Comparison of ENCODE assay signal across 35 cellular contexts in the genomic region with DNA sequence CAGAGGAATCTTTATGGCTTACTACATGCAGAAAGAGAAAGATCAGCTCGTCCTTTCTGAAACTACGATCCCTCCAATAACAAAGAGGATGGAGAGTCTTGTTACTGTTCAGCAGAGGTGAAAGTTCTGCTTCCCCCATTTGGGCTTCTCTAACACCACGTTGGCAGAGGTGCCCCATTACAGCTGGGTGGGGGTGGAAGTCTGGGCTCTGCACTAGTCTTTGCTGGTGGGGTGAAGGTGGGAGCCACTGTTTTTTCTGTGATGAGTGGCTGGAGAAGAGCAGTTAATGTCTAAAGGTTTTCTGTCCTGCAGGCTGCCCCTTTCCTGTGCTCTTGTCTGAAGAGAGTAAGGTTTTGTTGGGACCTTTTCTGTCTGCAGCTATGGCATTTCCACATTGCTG.
A peak's percentile ranks its signal among the peaks of the same experiment; 100 is the strongest.
DNase-seq lines count a peak whose midpoint lies in the region; ATAC-seq and TF ChIP-seq lines count a peak whose summit lies in the region.
"Had no signal": no experiment of that assay in that cellular context is flagged by ENCODE, and none has a peak within 500 bp of the region (broad histone marks: within the 10 kb centered on the region; RNA-seq: fewer than 3 reads in every experiment).

No MANE protein-coding gene starts in this region.

- H3K4me3 Mint-ChIP-seq in endodermal cell (no peak overlapping the region), memory B cell (no peak overlapping the region), osteocyte (ENCODE audit: unreplicated experiment) (no peak overlapping the region)
- H3K4me3 Mint-ChIP-seq: B cell; CD14-positive monocyte; CD4-positive, alpha-beta memory T cell; CD4-positive, alpha-beta T cell; CD4-positive, CD25-positive, alpha-beta regulatory T cell; CD8-positive, alpha-beta memory T cell; CD8-positive, alpha-beta T cell had no signal

- H3K27ac Mint-ChIP-seq in endodermal cell (no peak overlapping the region), memory B cell (peak overlapping the region; percentile 40), osteocyte (ENCODE audit: unreplicated experiment) (no peak overlapping the region)
- H3K27ac Mint-ChIP-seq: B cell; CD4-positive, alpha-beta memory T cell; CD4-positive, alpha-beta T cell; CD8-positive, alpha-beta memory T cell; CD8-positive, alpha-beta T cell had no signal

- H3K4me1 Mint-ChIP-seq in endodermal cell (no peaks in the 10 kb centered on the region), memory B cell (peaks cover 18% of the 10 kb centered on the region), osteocyte (ENCODE audit: unreplicated experiment) (peaks cover 3% of the 10 kb centered on the region)
- H3K4me1 Mint-ChIP-seq: CD4-positive, alpha-beta memory T cell; CD8-positive, alpha-beta memory T cell had no signal

- H3K4me1 ChIP-seq in endodermal cell (ENCODE audit: control insufficient read depth, insufficient read depth, low read length) (no peaks in the 10 kb centered on the region), esophagus muscularis mucosa (no peaks in the 10 kb centered on the region)
- H3K4me1 ChIP-seq: A549, BE2C, Caco-2 had no signal

- peak; percentile 22 for DNase-seq in endodermal cell
- DNase-seq in esophagus muscularis mucosa (ENCODE audit: extremely low spot score), result peak; percentile 50
- DNase-seq in memory B cell (ENCODE audit: low spot score in 2 of 2), result no peak
- peak; percentile 62 for DNase-seq in osteocyte (ENCODE audit: extremely low spot score, unreplicated experiment)
- DNase-seq in activated CD4-positive, alpha-beta T cell treated with anti-CD3 and anti-CD28 coated beads, Interleukin-2, amount 50 U/mL, for 1 hour, result no peak
- DNase-seq in stimulated activated CD4-positive, alpha-beta T cell treated with anti-CD3 and anti-CD28 coated beads, Interleukin-4, amount 100 ng/mL, for 1 hour, result no peak
- DNase-seq: 8988T; ACHN; AML-193; BE2C; C1 segment of cervical spinal cord; Caco-2; Calu3; CD4-positive, alpha-beta memory T cell; CD4-positive, alpha-beta T cell; CD4-positive, CD25-positive, alpha-beta regulatory T cell; CD8-positive, alpha-beta memory T cell; CD8-positive, alpha-beta T cell; COR-L47; DMS 273 treated with DMSO at 0.1 percent for 48 hours; DMS153; DMS53; DMS79; DMS79 treated with DMSO at 0.1 percent for 48 hours; DND-41; EL had no signal

- H3K36me3 ChIP-seq in endodermal cell (ENCODE audit: control insufficient read depth, insufficient read depth, low read length) (no peaks in the 10 kb centered on the region), esophagus muscularis mucosa (no peaks in the 10 kb centered on the region)
- H3K36me3 ChIP-seq: BE2C, BLaER1 had no signal

- H3K27me3 Mint-ChIP-seq in endodermal cell (ENCODE audit: insufficient read depth) (peaks cover 3% of the 10 kb centered on the region), memory B cell (no peaks in the 10 kb centered on the region), osteocyte (ENCODE audit: unreplicated experiment) (no peaks in the 10 kb centered on the region)
- H3K27me3 Mint-ChIP-seq: B cell; CD4-positive, alpha-beta T cell had no signal

- ATAC-seq in memory B cell (ENCODE audit: low read depth) (no peak), HG03442 (IDR thresholded peaks at IDR 0.05; ENCODE audit: unreplicated experiment) (no peak), GM19455 (IDR thresholded peaks at IDR 0.05; ENCODE audit: unreplicated experiment) (no peak)
- ATAC-seq: CD8-positive, alpha-beta T cell had no signal

- WGBS in endodermal cell (ENCODE audit: insufficient coverage in 1 of 2, insufficient read length in 1 of 2), 2 experiments, result 81% methylated on average over 3 of the region's 3 CpGs; no CpG with 5 or more reads in 1 of the 2 experiments
- WGBS in esophagus muscularis mucosa, result 49% methylated on average over 3 of the region's 3 CpGs

- H3K9me3 Mint-ChIP-seq in endodermal cell (peaks cover 3% of the 10 kb centered on the region), memory B cell (peaks cover 10% of the 10 kb centered on the region), osteocyte (ENCODE audit: unreplicated experiment) (peaks cover 5% of the 10 kb centered on the region)

- H3K9me3 ChIP-seq in endodermal cell (ENCODE audit: control insufficient read depth, low read length) (no peaks in the 10 kb centered on the region), esophagus muscularis mucosa (no peaks in the 10 kb centered on the region)
- H3K9me3 ChIP-seq: BE2C, Caco-2 had no signal

- no peaks in the 10 kb centered on the region for H3K36me3 Mint-ChIP-seq in endodermal cell (ENCODE audit: low read depth)
- H3K36me3 Mint-ChIP-seq in memory B cell, result peaks cover 10% of the 10 kb centered on the region
- H3K36me3 Mint-ChIP-seq in osteocyte (ENCODE audit: unreplicated experiment), result no peaks in the 10 kb centered on the region
- H3K36me3 Mint-ChIP-seq: CD4-positive, CD25-positive, alpha-beta regulatory T cell; CD8-positive, alpha-beta memory T cell; CD8-positive, alpha-beta T cell had no signal

- H3K27me3 ChIP-seq in endodermal cell (ENCODE audit: control insufficient read depth, insufficient read depth, low read length, poor library complexity, severe bottlenecking) (no peaks in the 10 kb centered on the region), esophagus muscularis mucosa (no peaks in the 10 kb centered on the region)
- H3K27me3 ChIP-seq: BE2C; BLaER1; BLaER1 treated with 17β-estradiol and CSF1 and Interleukin-3, amounts not matched to agents 10 nM and 100 nM had no signal

- intact Hi-C loops in esophagus muscularis mucosa (cut with DNase I), result no loop called here

- no peak overlapping the region for H3K27ac ChIP-seq in endodermal cell (ENCODE audit: low read depth, low read length)
- H3K27ac ChIP-seq in esophagus muscularis mucosa (replicated peaks in 1 of 4), result no peak overlapping the region
- H3K27ac ChIP-seq: 22Rv1; A549; BLaER1; BLaER1 treated with 17β-estradiol and CSF1 and Interleukin-3, amounts not matched to agents 10 nM and 100 nM; C4-2B had no signal

- TF ChIP-seq CTCF in endodermal cell (conservative IDR thresholded peaks at IDR 0.05) (no peak), esophagus muscularis mucosa (IDR thresholded peaks at IDR 0.05) (no peak), osteocyte (IDR thresholded peaks at IDR 0.05) (no peak)

- no peak for TF ChIP-seq POLR2A in esophagus muscularis mucosa (IDR thresholded peaks at IDR 0.05; ENCODE audit: low read depth)

- H3K9ac ChIP-seq in endodermal cell (ENCODE audit: extremely low read depth, low read length, poor library complexity, severe bottlenecking), result no peak overlapping the region
- H3K9ac ChIP-seq: BLaER1; BLaER1 treated with 17β-estradiol and CSF1 and Interleukin-3, amounts not matched to agents 10 nM and 100 nM had no signal

- H3K4me3 ChIP-seq in endodermal cell (ENCODE audit: low read length), result no peak overlapping the region
- H3K4me3 ChIP-seq in esophagus muscularis mucosa, result no peak overlapping the region
- H3K4me3 ChIP-seq: A549; BLaER1; BLaER1 treated with 17β-estradiol and CSF1 and Interleukin-3, amounts not matched to agents 10 nM and 100 nM had no signal

- TF ChIP-seq EP300 in esophagus muscularis mucosa (IDR thresholded peaks at IDR 0.05), result no peak

Comparison
In these comparisons a context has a peak if more than half of its experiments do, and no peak if none do; other contexts are left out.
1. DNase-seq: peak in endodermal cell (single experiment), esophagus muscularis mucosa (single experiment) and osteocyte (single experiment); none in memory B cell (0 of 2), activated CD4-positive, alpha-beta T cell treated with anti-CD3 and anti-CD28 coated beads, Interleukin-2, amount 50 U/mL, for 1 hour (single experiment) and stimulated activated CD4-positive, alpha-beta T cell treated with anti-CD3 and anti-CD28 coated beads, Interleukin-4, amount 100 ng/mL, for 1 hour (single experiment).